28 cellular contexts compared by ENCODE assay signal in the genomic region with DNA sequence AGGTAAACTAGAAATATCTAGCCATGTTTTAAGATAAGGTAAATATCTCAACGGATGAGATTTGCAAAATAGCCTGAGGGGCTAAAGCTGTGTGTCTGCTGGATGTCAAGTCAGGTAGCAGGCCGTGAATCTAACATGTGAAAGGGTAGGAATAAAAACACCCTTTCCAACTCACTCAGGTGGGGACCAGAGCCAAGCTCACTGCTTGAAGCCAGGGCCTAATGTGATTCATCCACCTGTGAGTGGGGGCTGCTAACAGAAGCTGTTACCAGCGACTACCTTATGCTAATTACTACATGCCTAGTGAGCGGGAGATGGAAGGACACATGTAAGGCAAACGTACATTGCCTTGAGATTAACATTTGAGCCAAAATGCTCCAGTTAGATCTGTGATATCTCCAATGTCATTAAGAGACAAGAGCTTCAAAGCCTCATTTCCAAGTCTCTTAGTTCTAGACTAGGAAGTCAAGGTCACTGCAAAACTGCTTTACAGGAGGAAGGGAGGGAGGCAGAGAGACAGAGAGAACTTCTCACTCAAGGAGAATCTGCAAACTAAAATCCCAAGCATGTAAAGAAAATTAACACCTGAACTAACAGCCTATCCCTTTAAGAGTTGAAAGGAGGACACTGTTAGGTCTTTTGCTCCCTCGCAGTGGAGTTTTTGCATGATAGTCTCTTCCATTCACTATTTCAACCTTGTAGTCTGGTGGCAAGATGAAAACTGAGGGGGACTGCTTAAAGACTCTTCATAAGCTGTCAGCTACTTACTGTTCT.
DNase-seq lines count a peak whose midpoint lies in the region; ATAC-seq and TF ChIP-seq lines count a peak whose summit lies in the region.
"Had no signal": no experiment of that assay in that cellular context is flagged by ENCODE, and none has a peak within 500 bp of the region (broad histone marks: within the 10 kb centered on the region; RNA-seq: fewer than 3 reads in every experiment).

No MANE protein-coding gene starts in this region.

- no peaks in the 10 kb centered on the region for H3K9me3 ChIP-seq in DND-41 (ENCODE audit: insufficient read depth, low read length, severe bottlenecking)
- H3K9me3 ChIP-seq in HCT116 (ENCODE audit: control insufficient read depth in 1 of 2, insufficient read depth in 1 of 2, low read depth in 1 of 2, low read length in 2 of 2): no peaks in the 10 kb centered on the region
- no peaks in the 10 kb centered on the region for H3K9me3 ChIP-seq in mesenchymal stem cell (ENCODE audit: control insufficient read depth, low read length)
- H3K9me3 ChIP-seq: psoas muscle, SJSA1, transverse colon had no signal

- no peak for TF ChIP-seq POLR2A in HCT116 (IDR thresholded peaks at IDR 0.05; ENCODE audit: borderline replicate concordance, extremely low read depth, insufficient read depth, insufficient read length)

- H3K4me3 ChIP-seq in DND-41 (ENCODE audit: low read depth in 1 of 2, low read length in 2 of 2): no peak overlapping the region
- H3K4me3 ChIP-seq in HCT116 (replicated peaks in 1 of 2; ENCODE audit: low read depth in 1 of 2, low read length in 2 of 2): no peak overlapping the region
- no peak overlapping the region for H3K4me3 ChIP-seq in mesenchymal stem cell (ENCODE audit: insufficient read depth in 1 of 2, low read depth in 1 of 2, low read length in 2 of 2)
- H3K4me3 ChIP-seq: GM23248, lung, psoas muscle, SJSA1, skin epidermis, transverse colon had no signal

- H3K9me2 ChIP-seq in HCT116 (ENCODE audit: insufficient read depth): no peaks in the 10 kb centered on the region

- POLR2A ChIA-PET in HCT116 (lab: Charles Lee): no interaction called here
- POLR2A ChIA-PET in WTC11 (lab: Charles Lee): no interaction called here

- no peak overlapping the region for H2BK120ac ChIP-seq in mesenchymal stem cell (ENCODE audit: low read depth, low read length)

- RAD21 ChIA-PET in HCT116 (lab: Charles Lee; ENCODE audit: low non-redundant PET in 1 of 2, low total read pairs in 2 of 2, uncharacterized antibody in 2 of 2, unreplicated experiment in 2 of 2): interaction anchor here in 1 of 2 experiments (0.6 kb wide), 1 partner anchor 66 kb away, joined by 3 read pairs; no protein-coding TSS in a partner anchor

- H3K18ac ChIP-seq in mesenchymal stem cell (ENCODE audit: low read depth in 1 of 2, low read length in 2 of 2): no peak overlapping the region

- peak overlapping the region; percentile 38; the same call in 1 of the 2 replicates for H3K27ac ChIP-seq in DND-41 (ENCODE audit: low read length)
- no peak overlapping the region for H3K27ac ChIP-seq in HCT116 (ENCODE audit: low read depth, low read length)
- no peak overlapping the region for H3K27ac ChIP-seq in mesenchymal stem cell (ENCODE audit: low read length, poor library complexity, severe bottlenecking)
- H3K27ac ChIP-seq: GM23248, psoas muscle, SJSA1, transverse colon, VCaP had no signal

- no peak overlapping the region for H3K4ac ChIP-seq in mesenchymal stem cell (ENCODE audit: low read depth in 1 of 2, low read length in 2 of 2)

- H4K8ac ChIP-seq in mesenchymal stem cell (ENCODE audit: low read length): no peak overlapping the region

- no peak overlapping the region for H2BK5ac ChIP-seq in mesenchymal stem cell (ENCODE audit: low read depth, low read length, poor library complexity, severe bottlenecking)

- H3K27me3 ChIP-seq in DND-41 (ENCODE audit: insufficient read depth, low read length, poor library complexity) (no peaks in the 10 kb centered on the region), HCT116 (ENCODE audit: insufficient read depth, low read length) (no peaks in the 10 kb centered on the region), mesenchymal stem cell (ENCODE audit: control insufficient read depth in 1 of 2, insufficient read depth in 1 of 2, low read length in 2 of 2) (no peaks in the 10 kb centered on the region)
- H3K27me3 ChIP-seq: SJSA1, transverse colon had no signal

- intact Hi-C loops in HCT116 (cut with micrococcal nuclease): no loop called here

- peak overlapping the region; percentile 11 for H2AK5ac ChIP-seq in mesenchymal stem cell (ENCODE audit: low read length, severe bottlenecking)

- H3K4me1 ChIP-seq in DND-41 (ENCODE audit: insufficient read depth, low read length) (peaks cover 27% of the 10 kb centered on the region), HCT116 (ENCODE audit: control insufficient read depth in 1 of 2, insufficient read depth in 2 of 2, low read length in 2 of 2) (peaks cover 0 to 53% of the 10 kb centered on the region in 2 experiments; a peak in 2 of 4 replicates), mesenchymal stem cell (ENCODE audit: control insufficient read depth, insufficient read depth, low read depth, low read length) (peaks cover 2% of the 10 kb centered on the region)
- H3K4me1 ChIP-seq: psoas muscle, transverse colon had no signal

- H3K9ac ChIP-seq in DND-41 (ENCODE audit: low read depth, low read length) (no peak overlapping the region), HCT116 (ENCODE audit: low read length) (no peak overlapping the region), mesenchymal stem cell (ENCODE audit: low read length) (no peak overlapping the region)
- H3K9ac ChIP-seq: GM23248 had no signal

- no peak overlapping the region for H3K23ac ChIP-seq in mesenchymal stem cell (ENCODE audit: low read length in 2 of 2)

- no peak overlapping the region for H3K4me2 ChIP-seq in DND-41 (ENCODE audit: insufficient read depth, low read length)
- H3K4me2 ChIP-seq in HCT116 (ENCODE audit: low read length): peak overlapping the region; percentile 15
- H3K4me2 ChIP-seq in mesenchymal stem cell (ENCODE audit: low read length, poor library complexity, severe bottlenecking): no peak overlapping the region

- H3K4me1 Mint-ChIP-seq in WTC11: peaks cover 24% of the 10 kb centered on the region
- H3K4me1 Mint-ChIP-seq: activated CD4-positive, alpha-beta T cell treated with anti-CD3 and anti-CD28 coated beads, Interleukin-2, amount 10 ng/mL, durations not matched to agents 7 days and 5 days; T-helper 17 cell had no signal

- H2BK12ac ChIP-seq in mesenchymal stem cell (ENCODE audit: low read length in 2 of 2): no peak overlapping the region

- no peaks in the 10 kb centered on the region for H3K36me3 Mint-ChIP-seq in WTC11

- H2AFZ ChIP-seq in DND-41 (ENCODE audit: low read depth, low read length): no peak overlapping the region
- H2AFZ ChIP-seq in HCT116 (ENCODE audit: low read depth, low read length, poor library complexity, severe bottlenecking): no peak overlapping the region
- H2AFZ ChIP-seq in mesenchymal stem cell (ENCODE audit: low read depth, low read length): no peak overlapping the region
- H2AFZ ChIP-seq: GM23248 had no signal

- ATAC-seq in DND-41 (ENCODE audit: insufficient read depth, low read depth) (peak; percentile 22; the same call in 1 of the 3 replicates), HCT116 (no peak), WTC11 (peak; percentile 56)
- ATAC-seq: activated T-cell treated with anti-CD3 and anti-CD28 coated beads, Interleukin-2, amount 50 U/mL, for 72 hours; psoas muscle; T-helper 17 cell had no signal

- TF ChIP-seq CTCF in DND-41 (IDR thresholded peaks at IDR 0.05; ENCODE audit: borderline replicate concordance, extremely low read depth, low read length, poor library complexity, severe bottlenecking) (no peak), HCT116 (IDR thresholded peaks at IDR 0.05 in 2 of 3, conservative IDR thresholded peaks at IDR 0.05 in 1 of 3; ENCODE audit: borderline replicate concordance in 1 of 3, insufficient read depth in 1 of 3, low read depth in 2 of 3, low read length in 2 of 3) (no peak), WTC11 (IDR thresholded peaks at IDR 0.05) (no peak)

- H2BK15ac ChIP-seq in mesenchymal stem cell (ENCODE audit: low read depth, poor library complexity, severe bottlenecking): no peak overlapping the region

- no peaks in the 10 kb centered on the region for H3K79me2 ChIP-seq in DND-41 (ENCODE audit: insufficient read depth, low read length)
- H3K79me2 ChIP-seq in HCT116 (ENCODE audit: insufficient read depth, low read length): no peaks in the 10 kb centered on the region

- WGBS in mesenchymal stem cell: 79% methylated on average over 5 of the region's 6 CpGs

- peak overlapping the region; percentile 55; the same call in 1 of the 2 replicates for H3K27ac Mint-ChIP-seq in WTC11
- H3K27ac Mint-ChIP-seq: activated CD4-positive, alpha-beta T cell treated with anti-CD3 and anti-CD28 coated beads, Interleukin-2, amount 10 ng/mL, durations not matched to agents 7 days and 5 days; activated naive CD4-positive, alpha-beta T cell treated with anti-CD3 and anti-CD28 coated beads for 36 hours; activated T-cell treated with anti-CD3 and anti-CD28 coated beads, Interleukin-2, amount 50 U/mL, for 72 hours; CD4-positive, alpha-beta T cell; T-helper 17 cell had no signal

- no TSS peak for BruUV-seq in HCT116 (replicated peaks; lab: Mats Ljungman, UMichigan)

- H4K91ac ChIP-seq in mesenchymal stem cell (ENCODE audit: low read length): peak overlapping the region; percentile 52

- no peak overlapping the region for H3K14ac ChIP-seq in mesenchymal stem cell (ENCODE audit: low read length in 2 of 2)

- no peak for TF ChIP-seq RAD21 in HCT116 (IDR thresholded peaks at IDR 0.05; ENCODE audit: low read depth)

- CTCF ChIA-PET in HCT116 (lab: Charles Lee) (no interaction called here), WTC11 (lab: Charles Lee) (no interaction called here)

- no peaks in the 10 kb centered on the region for H3K79me1 ChIP-seq in mesenchymal stem cell (replicated peaks; ENCODE audit: low read length, poor library complexity, severe bottlenecking)

- no peak for DNase-seq in DND-41
- no peak for DNase-seq in HCT116 (ENCODE audit: low read depth, low spot score)
- DNase-seq in WTC11 (ENCODE audit: low spot score): no peak
- no peak for DNase-seq in mesenchymal stem cell
- no peak for DNase-seq in NCI-H2107 treated with DMSO at 0.1 percent for 48 hours (lab: John Stamatoyannopoulos, UW; ENCODE audit: unreplicated experiment)
- DNase-seq in AG08395 (ENCODE audit: low spot score): no peak
- DNase-seq in SIG-M5 (lab: John Stamatoyannopoulos, UW): no peak
- DNase-seq: activated CD4-positive, alpha-beta T cell treated with anti-CD3 and anti-CD28 coated beads, Interleukin-2, amount 10 ng/mL, durations not matched to agents 7 days and 5 days; activated naive CD4-positive, alpha-beta T cell treated with anti-CD3 and anti-CD28 coated beads for 36 hours; activated T-cell treated with anti-CD3 and anti-CD28 coated beads, Interleukin-2, amount 50 U/mL, for 72 hours; amygdala; CD4-positive, alpha-beta T cell; cortex of kidney; DMS153; GF-D8; GM23248; islet precursor cell; KG1; NCI-H1694 treated with DMSO at 0.1 percent for 48 hours; NCI-H446; NK-92 treated with Interleukin-12 subunit alpha and Interleukin-12 subunit beta, amount 100 ng/mL, for 24 hours; psoas muscle; T-helper 17 cell; transverse colon had no signal

- no peak overlapping the region for H3K4me3 Mint-ChIP-seq in WTC11
- H3K4me3 Mint-ChIP-seq: activated CD4-positive, alpha-beta T cell treated with anti-CD3 and anti-CD28 coated beads, Interleukin-2, amount 10 ng/mL, durations not matched to agents 7 days and 5 days; activated naive CD4-positive, alpha-beta T cell treated with anti-CD3 and anti-CD28 coated beads for 36 hours; activated T-cell treated with anti-CD3 and anti-CD28 coated beads, Interleukin-2, amount 50 U/mL, for 72 hours; CD4-positive, alpha-beta T cell; T-helper 17 cell had no signal

- no peaks in the 10 kb centered on the region for H3K27me3 Mint-ChIP-seq in WTC11 (ENCODE audit: low read depth)
- H3K27me3 Mint-ChIP-seq: activated CD4-positive, alpha-beta T cell treated with anti-CD3 and anti-CD28 coated beads, Interleukin-2, amount 10 ng/mL, durations not matched to agents 7 days and 5 days; CD4-positive, alpha-beta T cell; T-helper 17 cell had no signal

- H4K20me1 ChIP-seq in DND-41 (ENCODE audit: insufficient read depth, low read length) (no peaks in the 10 kb centered on the region), HCT116 (ENCODE audit: insufficient read depth) (no peaks in the 10 kb centered on the region)

- H3K9me3 Mint-ChIP-seq in WTC11: peaks cover 5% of the 10 kb centered on the region; the same call in 1 of the 2 replicates
- H3K9me3 Mint-ChIP-seq: activated CD4-positive, alpha-beta T cell treated with anti-CD3 and anti-CD28 coated beads, Interleukin-2, amount 10 ng/mL, durations not matched to agents 7 days and 5 days; activated naive CD4-positive, alpha-beta T cell treated with anti-CD3 and anti-CD28 coated beads for 36 hours; activated T-cell treated with anti-CD3 and anti-CD28 coated beads, Interleukin-2, amount 50 U/mL, for 72 hours; CD4-positive, alpha-beta T cell had no signal

- no peaks in the 10 kb centered on the region for H3K36me3 ChIP-seq in DND-41 (ENCODE audit: insufficient read depth, low read length)
- H3K36me3 ChIP-seq in HCT116 (ENCODE audit: control insufficient read depth in 1 of 2, insufficient read depth in 2 of 2, low read length in 2 of 2): no peaks in the 10 kb centered on the region
- H3K36me3 ChIP-seq in mesenchymal stem cell (ENCODE audit: control insufficient read depth in 1 of 2, insufficient read depth in 2 of 2, low read depth in 1 of 2, low read length in 2 of 2): no peaks in the 10 kb centered on the region
- H3K36me3 ChIP-seq: SJSA1, transverse colon had no signal
